Comparison of ENCODE assay signal across 18 cellular contexts in genomic region chr14:79373451-79373850, GRCh38.
"Had no signal": no experiment of that assay in that cellular context is flagged by ENCODE, and none has a peak within 500 bp of the region (broad histone marks: within the 10 kb centered on the region; RNA-seq: fewer than 3 reads in every experiment).

No MANE protein-coding gene starts in this region.

- ATAC-seq: T-helper 17 cell had no signal

- H3K4me2 ChIP-seq: SK-N-SH had no signal

- H3K27ac ChIP-seq: HL-60, RWPE1 had no signal

- H3K9me3 ChIP-seq: SK-N-SH had no signal

- FAIRE-seq: HTR-8/SVneo, RCC 7860 had no signal

- H3K27me3 Mint-ChIP-seq: T-helper 17 cell had no signal

- H3K4me3 Mint-ChIP-seq: T-helper 17 cell had no signal

- DNase-seq: KBM-7, NCI-H1092, NCI-H1436, NCI-H187, NCI-H2029, NCI-H2081 treated with DMSO at 0.1 percent for 48 hours, NCI-H2171, NCI-H524, NCI-H526 treated with DMSO at 0.1 percent for 48 hours, NCI-H774, SHP77, SK-N-SH, T-helper 1 cell, T-helper 17 cell had no signal

- H3K4me1 Mint-ChIP-seq: T-helper 17 cell had no signal

- H3K27ac Mint-ChIP-seq: T-helper 17 cell had no signal

- H3K9me2 ChIP-seq: SK-N-SH had no signal

- H3K9ac ChIP-seq: SK-N-SH had no signal
